In genomic region chr10:96651998-96652431, GRCh38 we compare ENCODE assay signal across 8 cellular contexts.
DNase-seq lines count a peak whose midpoint lies in the region; ATAC-seq and TF ChIP-seq lines count a peak whose summit lies in the region.

No MANE protein-coding gene starts in this region.

- CTCF ChIA-PET in activated CD4-positive, alpha-beta T cell treated with anti-CD3 and anti-CD28 coated beads, Interleukin-2, amount 10 ng/mL, durations not matched to agents 7 days and 5 days (lab: Charles Lee): interaction anchor here (0.9 to 1.5 kb wide), 3 partner anchors 9 to 61 kb away, joined by 3 to 5 read pairs (median 3); no protein-coding TSS in a partner anchor

- H3K27me3 Mint-ChIP-seq in activated CD4-positive, alpha-beta T cell treated with anti-CD3 and anti-CD28 coated beads, Interleukin-2, amount 10 ng/mL, durations not matched to agents 7 days and 5 days: no peaks in the 10 kb centered on the region
- peaks cover 53% of the 10 kb centered on the region for H3K27me3 Mint-ChIP-seq in HFFc6 (ENCODE audit: insufficient read depth)

- H3K36me3 Mint-ChIP-seq in activated CD4-positive, alpha-beta T cell treated with anti-CD3 and anti-CD28 coated beads, Interleukin-2, amount 10 ng/mL, durations not matched to agents 7 days and 5 days (ENCODE audit: low read depth): no peaks in the 10 kb centered on the region
- no peaks in the 10 kb centered on the region for H3K36me3 Mint-ChIP-seq in HFFc6 (ENCODE audit: low read depth)

- H3K9me3 Mint-ChIP-seq in activated CD4-positive, alpha-beta T cell treated with anti-CD3 and anti-CD28 coated beads, Interleukin-2, amount 10 ng/mL, durations not matched to agents 7 days and 5 days: no peaks in the 10 kb centered on the region
- H3K9me3 Mint-ChIP-seq in HFFc6: no peaks in the 10 kb centered on the region

- POLR2A ChIA-PET in activated CD4-positive, alpha-beta T cell treated with anti-CD3 and anti-CD28 coated beads, Interleukin-2, amount 10 ng/mL, durations not matched to agents 7 days and 5 days (lab: Charles Lee): interaction anchor here (0.5 kb wide), 1 partner anchor 112 kb away, joined by 9 read pairs; no protein-coding TSS in a partner anchor

- H3K27ac Mint-ChIP-seq in activated CD4-positive, alpha-beta T cell treated with anti-CD3 and anti-CD28 coated beads, Interleukin-2, amount 10 ng/mL, durations not matched to agents 7 days and 5 days: no peak overlapping the region
- H3K27ac Mint-ChIP-seq in HFFc6: no peak overlapping the region

- peaks cover 30% of the 10 kb centered on the region for H3K4me1 Mint-ChIP-seq in activated CD4-positive, alpha-beta T cell treated with anti-CD3 and anti-CD28 coated beads, Interleukin-2, amount 10 ng/mL, durations not matched to agents 7 days and 5 days
- H3K4me1 Mint-ChIP-seq in HFFc6 (ENCODE audit: low read depth): no peaks in the 10 kb centered on the region

- DNase-seq in activated T-cell treated with anti-CD3 and anti-CD28 coated beads for 24 hours (ENCODE audit: low read depth): peak; percentile 20
- DNase-seq in activated T-cell treated with anti-CD3 and anti-CD28 coated beads for 4 hours: no peak
- DNase-seq in activated CD4-positive, alpha-beta T cell treated with anti-CD3 and anti-CD28 coated beads, Interleukin-2, amount 10 ng/mL, durations not matched to agents 7 days and 5 days: peak; percentile 16
- DNase-seq in stimulated activated CD8-positive, alpha-beta memory T cell treated with anti-CD3 and anti-CD28 coated beads, Interleukin-7, amount 100 ng/mL, for 4 hours (ENCODE audit: low read depth in 2 of 2): peak; percentile 47 to 60
- DNase-seq in HFFc6: no peak
- no peak for DNase-seq in NCI-H1105 treated with DMSO at 0.1 percent for 48 hours (lab: John Stamatoyannopoulos, UW)

- TF ChIP-seq CTCF in HFFc6 (IDR thresholded peaks at IDR 0.05): no peak

- no peak overlapping the region for H3K4me3 Mint-ChIP-seq in activated CD4-positive, alpha-beta T cell treated with anti-CD3 and anti-CD28 coated beads, Interleukin-2, amount 10 ng/mL, durations not matched to agents 7 days and 5 days
- H3K4me3 Mint-ChIP-seq in HFFc6: no peak overlapping the region

- ATAC-seq in HG03196 (IDR thresholded peaks at IDR 0.05; ENCODE audit: unreplicated experiment): peak; percentile 64
- no peak for ATAC-seq in GM21515 (IDR thresholded peaks at IDR 0.05; ENCODE audit: unreplicated experiment)

Comparison
In these comparisons a context has a peak if more than half of its experiments do, and no peak if none do; other contexts are left out.
1. DNase-seq: peak in activated T-cell treated with anti-CD3 and anti-CD28 coated beads for 24 hours (single experiment), activated CD4-positive, alpha-beta T cell treated with anti-CD3 and anti-CD28 coated beads, Interleukin-2, amount 10 ng/mL, durations not matched to agents 7 days and 5 days (single experiment) and stimulated activated CD8-positive, alpha-beta memory T cell treated with anti-CD3 and anti-CD28 coated beads, Interleukin-7, amount 100 ng/mL, for 4 hours (2 of 2); none in activated T-cell treated with anti-CD3 and anti-CD28 coated beads for 4 hours (single experiment), HFFc6 (single experiment) and NCI-H1105 treated with DMSO at 0.1 percent for 48 hours (single experiment).